14 cellular contexts compared by ENCODE assay signal in the genomic region with DNA sequence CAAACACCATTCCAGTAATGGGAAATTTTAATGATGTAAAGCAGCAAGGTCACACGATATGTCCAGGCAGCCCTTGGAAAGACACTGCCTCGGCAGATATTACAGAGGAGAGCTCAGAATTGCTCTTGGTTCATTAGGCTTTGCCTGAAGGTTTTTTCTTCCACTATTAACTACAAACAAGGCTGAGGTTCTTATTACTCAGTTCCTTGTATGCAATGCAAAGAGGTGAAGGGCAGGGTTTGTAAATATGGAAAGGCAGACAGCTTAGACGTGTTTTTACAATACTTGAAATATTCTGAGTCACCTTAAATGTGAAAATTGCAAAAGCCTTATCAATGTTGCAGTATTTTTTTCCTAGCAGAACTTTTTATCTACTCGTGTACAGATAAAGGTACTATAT.
"Had no signal": no experiment of that assay in that cellular context is flagged by ENCODE, and none has a peak within 500 bp of the region (broad histone marks: within the 10 kb centered on the region; RNA-seq: fewer than 3 reads in every experiment).

No MANE protein-coding gene starts in this region.

- ATAC-seq: activated T-helper 17 cell treated with anti-CD3 and anti-CD28 coated beads, Interleukin-2, amount 50 U/mL, for 72 hours had no signal

- H3K27ac ChIP-seq: breast epithelium, transverse colon had no signal

- H3K36me3 ChIP-seq: breast epithelium, neutrophil, transverse colon had no signal

- H3K27me3 ChIP-seq: breast epithelium, neutrophil, transverse colon had no signal

- H3K9me3 ChIP-seq: breast epithelium, neutrophil, transverse colon had no signal

- H3K4me3 ChIP-seq: breast epithelium, skin epidermis, transverse colon had no signal

- H3K4me1 ChIP-seq: breast epithelium, transverse colon had no signal

- DNase-seq: activated CD4-positive, alpha-beta T cell treated with anti-CD3 and anti-CD28 coated beads, Interleukin-2, amount 50 U/mL, for 4 hours; activated CD4-positive, CD25-positive, alpha-beta regulatory T cell treated with anti-CD3 and anti-CD28 coated beads, Interleukin-2, amount 50 U/mL, for 72 hours; activated naive CD4-positive, alpha-beta T cell treated with Interleukin-2 at 50 U/mL for 16 hours; aorta; hippocampal formation; stimulated activated CD4-positive, alpha-beta T cell treated with anti-CD3 and anti-CD28 coated beads, Interleukin-4, amount 100 ng/mL, for 4 hours; stimulated activated CD8-positive, alpha-beta memory T cell treated with anti-CD3 and anti-CD28 coated beads, Interleukin-4, amount 100 ng/mL, for 48 hours; stimulated activated naive CD4-positive, alpha-beta T cell treated with Interleukin-2 at 50 U/mL for 16 hours; substantia nigra; transverse colon had no signal
